ENCODE assay signal across 8 cellular contexts in genomic region chr2:238286551-238286950, GRCh38. TPM values are rescaled to one million over a fixed set of nuclear protein-coding genes. Genes with fewer than 3 reads are reported as not detected.
A peak's percentile ranks its signal among the peaks of the same experiment; 100 is the strongest.
DNase-seq lines count a peak whose midpoint lies in the region; ATAC-seq and TF ChIP-seq lines count a peak whose summit lies in the region.

No MANE protein-coding gene starts in this region.

- H3K4me1 ChIP-seq in BLaER1 (peaks cover 78% of the 10 kb centered on the region), Karpas-422 (ENCODE audit: low read length) (peaks cover 60% of the 10 kb centered on the region)

- H3K27ac ChIP-seq in BLaER1 (no peak overlapping the region; the same call in 1 of the 2 replicates), Karpas-422 (ENCODE audit: low read length) (no peak overlapping the region), layer of hippocampus (ENCODE audit: low read depth, low read length) (peak overlapping the region; percentile 75), temporal lobe (ENCODE audit: low read depth, low read length) (peak overlapping the region; percentile 80)

- H3K4me2 ChIP-seq in BLaER1 (peak overlapping the region; percentile 85), Karpas-422 (ENCODE audit: low read depth, low read length, poor library complexity, severe bottlenecking) (peak overlapping the region; percentile 87)

- peaks cover 68% of the 10 kb centered on the region for H3K79me2 ChIP-seq in Karpas-422 (ENCODE audit: low read length)

- in situ Hi-C loops in astrocyte of the spinal cord (cut with HindIII; ENCODE audit: low sequenced_read_pairs) = no loop called here

- H3K4me3 ChIP-seq in BLaER1 (peak overlapping the region; percentile 94; the same call in 1 of the 2 replicates), Karpas-422 (ENCODE audit: low read length) (peak overlapping the region; percentile 87; the same call in 1 of the 2 replicates), astrocyte of the spinal cord (ENCODE audit: low read depth, low read length) (no peak overlapping the region)

- TF ChIP-seq CTCF in astrocyte of the spinal cord (IDR thresholded peaks at IDR 0.05; ENCODE audit: low read depth, low read length) = no peak

- no peaks in the 10 kb centered on the region for H3K27me3 ChIP-seq in BLaER1
- H3K27me3 ChIP-seq in Karpas-422 (ENCODE audit: low read length) = no peaks in the 10 kb centered on the region
- H3K27me3 ChIP-seq in layer of hippocampus (ENCODE audit: control insufficient read depth, insufficient read depth, low read length) = no peaks in the 10 kb centered on the region

- ATAC-seq in GM21619 (IDR thresholded peaks at IDR 0.05; ENCODE audit: unreplicated experiment) = no peak
- no peak for ATAC-seq in HG03175 (IDR thresholded peaks at IDR 0.05; ENCODE audit: unreplicated experiment)

- DNase-seq in Karpas-422 (no peak), astrocyte of the spinal cord (ENCODE audit: low read depth, low spot score) (peak; percentile 88), NCI-H82 (lab: John Stamatoyannopoulos, UW) (no peak)

- H2AFZ ChIP-seq in Karpas-422 (ENCODE audit: low read length) = no peak overlapping the region

- H3K9ac ChIP-seq in BLaER1 (peak overlapping the region; percentile 90), Karpas-422 (ENCODE audit: low read length) (peak overlapping the region; percentile 91)

- no peaks in the 10 kb centered on the region for H3K9me2 ChIP-seq in Karpas-422 (replicated peaks; ENCODE audit: insufficient read depth, low read length)

- no peaks in the 10 kb centered on the region for H3K36me3 ChIP-seq in BLaER1
- H3K36me3 ChIP-seq in Karpas-422 (ENCODE audit: insufficient read depth, low read length) = no peaks in the 10 kb centered on the region

- no peaks in the 10 kb centered on the region for H3K9me3 ChIP-seq in BLaER1
- no peaks in the 10 kb centered on the region for H3K9me3 ChIP-seq in Karpas-422 (ENCODE audit: low read length)

- peaks cover 66% of the 10 kb centered on the region for H4K20me1 ChIP-seq in BLaER1
- H4K20me1 ChIP-seq in Karpas-422 (ENCODE audit: insufficient read depth, low read depth, low read length) = peaks cover 35% of the 10 kb centered on the region

RNA-seq across cellular contexts. Expression of gene PER2, which starts 1.9 kb away (rescaled TPM):
- total RNA-seq in Karpas-422 (2014; rRNA removed; shearing (Covaris generic); ENCODE audit: low replicate concordance) = 19.0 and 23.3 TPM in 2 replicates
- total RNA-seq in temporal lobe = 5.9 TPM

RNA-seq across cellular contexts. Expression of gene TRAF3IP1, which starts 33.8 kb away (rescaled TPM):
- 16.0 and 18.4 TPM in 2 replicates for total RNA-seq in Karpas-422 (2014; rRNA removed; shearing (Covaris generic); ENCODE audit: low replicate concordance)
- total RNA-seq in temporal lobe = 8.1 TPM

RNA-seq across cellular contexts. Expression of gene HES6, which starts 46.7 kb away (rescaled TPM):
- 3.3 and 25.8 TPM in 2 replicates for total RNA-seq in Karpas-422 (2014; rRNA removed; shearing (Covaris generic); ENCODE audit: low replicate concordance)
- 87.8 TPM for total RNA-seq in temporal lobe

Comparison
In these comparisons a context has a peak if more than half of its experiments do, and no peak if none do; other contexts are left out.
1. H3K27ac ChIP-seq: peak in layer of hippocampus (single experiment) and temporal lobe (single experiment); none in BLaER1 (single experiment) and Karpas-422 (single experiment).